Comparison of ENCODE assay signal across 8 cellular contexts in the genomic region with DNA sequence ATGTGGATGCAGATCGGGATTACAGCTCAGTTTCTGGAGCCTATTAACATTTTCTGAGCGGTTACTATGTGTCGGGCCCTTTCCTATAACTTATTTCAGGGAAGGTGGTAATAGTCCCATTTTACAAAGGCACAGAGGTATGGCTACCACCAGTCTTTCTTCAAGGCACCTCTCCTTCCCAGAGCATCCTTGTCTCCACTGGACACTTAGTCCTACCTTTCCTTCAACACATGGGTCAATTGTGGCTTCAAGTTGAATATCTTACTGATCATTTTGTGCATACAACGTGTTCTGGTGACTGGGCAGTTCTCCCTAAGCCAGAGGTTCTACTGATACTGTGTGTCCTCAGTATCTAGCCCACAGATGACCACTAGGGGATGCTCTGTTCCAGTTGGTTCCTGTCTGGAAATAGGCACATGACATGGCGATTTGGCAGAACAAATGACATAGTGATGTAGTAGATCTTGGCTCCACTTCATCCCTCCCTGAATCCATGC.
DNase-seq lines count a peak whose midpoint lies in the region; ATAC-seq and TF ChIP-seq lines count a peak whose summit lies in the region.

No MANE protein-coding gene starts in this region.

- no peaks in the 10 kb centered on the region for H3K9me3 ChIP-seq in effector memory CD4-positive, alpha-beta T cell (ENCODE audit: control insufficient read depth, low read length)
- no peaks in the 10 kb centered on the region for H3K9me3 ChIP-seq in tibial artery

- H3K27ac ChIP-seq in effector memory CD4-positive, alpha-beta T cell (ENCODE audit: insufficient read depth, low read length, poor library complexity, severe bottlenecking): no peak overlapping the region
- no peak overlapping the region for H3K27ac ChIP-seq in tibial artery

- no peak overlapping the region for H3K4me3 ChIP-seq in effector memory CD4-positive, alpha-beta T cell (ENCODE audit: insufficient read depth, low read depth, low read length, poor library complexity, severe bottlenecking)
- no peak overlapping the region for H3K4me3 ChIP-seq in tibial artery

- peak; percentile 70 for ATAC-seq in HG02973 (IDR thresholded peaks at IDR 0.05; ENCODE audit: unreplicated experiment)

- H3K27me3 ChIP-seq in effector memory CD4-positive, alpha-beta T cell (replicated peaks; ENCODE audit: control insufficient read depth, insufficient read depth, low read length, poor library complexity, severe bottlenecking): no peaks in the 10 kb centered on the region
- H3K27me3 ChIP-seq in tibial artery: no peaks in the 10 kb centered on the region

- no peaks in the 10 kb centered on the region for H3K36me3 ChIP-seq in effector memory CD4-positive, alpha-beta T cell (ENCODE audit: control insufficient read depth, insufficient read depth, low read length)
- H3K36me3 ChIP-seq in tibial artery: no peaks in the 10 kb centered on the region

- TF ChIP-seq CTCF in tibial artery (IDR thresholded peaks at IDR 0.05): peak; percentile 47 to 53

- DNase-seq in activated CD8-positive, alpha-beta memory T cell treated with anti-CD3 and anti-CD28 coated beads for 1 hour (ENCODE audit: extremely low read depth in 1 of 2, low read depth in 1 of 2): peak; percentile 1 to 11
- DNase-seq in activated CD8-positive, alpha-beta memory T cell treated with anti-CD3 and anti-CD28 coated beads, Interleukin-2, amount 50 U/mL, for 4 hours: no peak
- DNase-seq in NCI-H510A treated with DMSO at 0.1 percent for 48 hours (lab: John Stamatoyannopoulos, UW) (peak; percentile 52), midbrain (lab: John Stamatoyannopoulos, UW) (peak; percentile 8), tibial artery (peak in 1 of 2 donors; percentile 56)
- peak; percentile 13 for DNase-seq in activated CD4-positive, alpha-beta T cell treated with anti-CD3 and anti-CD28 coated beads for 1 hour
- peak in 2 of 3 donors; percentile 19 to 22 for DNase-seq in effector memory CD4-positive, alpha-beta T cell

- intact Hi-C loops in tibial artery (cut with DNase I; ENCODE audit: low total_unique reads): loop anchor here (10.0 kb wide), 1 partner anchor 287 kb away; no protein-coding TSS in a partner anchor

- peaks cover 9% of the 10 kb centered on the region for H3K4me1 ChIP-seq in effector memory CD4-positive, alpha-beta T cell (ENCODE audit: control insufficient read depth, insufficient read depth, low read length, poor library complexity, severe bottlenecking)
- H3K4me1 ChIP-seq in tibial artery: no peaks in the 10 kb centered on the region
